ENCODE assay signal across 36 cellular contexts in the genomic region with DNA sequence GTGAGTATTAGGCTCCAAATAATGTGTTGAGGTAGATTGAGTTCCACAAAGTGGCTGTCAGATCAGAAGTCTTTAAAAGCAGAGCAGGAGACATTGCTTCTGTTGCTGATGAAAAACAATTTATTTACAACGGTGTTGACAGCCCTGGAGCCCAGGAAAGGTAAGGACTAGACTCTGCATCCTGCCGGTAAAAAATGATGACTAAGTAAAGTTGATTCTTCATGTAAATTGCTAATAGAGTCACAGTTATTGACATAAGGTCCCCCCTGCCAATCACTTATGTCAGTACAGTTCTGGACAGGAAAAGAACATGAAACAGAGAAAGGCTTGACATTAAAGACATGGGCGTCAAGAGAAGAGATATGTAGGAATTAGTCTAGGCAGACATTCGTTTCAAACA.
"Had no signal": no experiment of that assay in that cellular context is flagged by ENCODE, and none has a peak within 500 bp of the region (broad histone marks: within the 10 kb centered on the region; RNA-seq: fewer than 3 reads in every experiment).

No MANE protein-coding gene starts in this region.

- H3K27me3 ChIP-seq: MG63 had no signal

- DNase-seq: Kasumi-1, MG63, MM.1S, MV-4-11, NCI-H1048, NCI-H1092, NCI-H1092 treated with DMSO at 0.1 percent for 48 hours, NCI-H1105, NCI-H1105 treated with DMSO at 0.1 percent for 48 hours, NCI-H1417, NCI-H1417 treated with DMSO at 0.1 percent for 48 hours, NCI-H1436, NCI-H1436 treated with DMSO at 0.1 percent for 48 hours, NCI-H146, NCI-H1694, NCI-H1694 treated with DMSO at 0.1 percent for 48 hours, NCI-H187, NCI-H187 treated with DMSO at 0.1 percent for 48 hours, NCI-H1930, NCI-H2029, NCI-H2029 treated with DMSO at 0.1 percent for 48 hours, NCI-H2081, NCI-H2081 treated with DMSO at 0.1 percent for 48 hours, NCI-H2107, NCI-H2171, NCI-H2171 treated with DMSO at 0.1 percent for 48 hours, NCI-H2227 treated with DMSO at 0.1 percent for 48 hours, NCI-H226, NCI-H345, NCI-H446, NCI-H446 treated with DMSO at 0.1 percent for 48 hours, NCI-H510A, NCI-H510A treated with DMSO at 0.1 percent for 48 hours, NCI-H524, NCI-H524 treated with DMSO at 0.1 percent for 48 hours, NCI-H526 had no signal

- H3K9me3 ChIP-seq: MG63 had no signal

- H3K4me3 ChIP-seq: MG63 had no signal

- H3K36me3 ChIP-seq: MG63 had no signal
